In the genomic region with DNA sequence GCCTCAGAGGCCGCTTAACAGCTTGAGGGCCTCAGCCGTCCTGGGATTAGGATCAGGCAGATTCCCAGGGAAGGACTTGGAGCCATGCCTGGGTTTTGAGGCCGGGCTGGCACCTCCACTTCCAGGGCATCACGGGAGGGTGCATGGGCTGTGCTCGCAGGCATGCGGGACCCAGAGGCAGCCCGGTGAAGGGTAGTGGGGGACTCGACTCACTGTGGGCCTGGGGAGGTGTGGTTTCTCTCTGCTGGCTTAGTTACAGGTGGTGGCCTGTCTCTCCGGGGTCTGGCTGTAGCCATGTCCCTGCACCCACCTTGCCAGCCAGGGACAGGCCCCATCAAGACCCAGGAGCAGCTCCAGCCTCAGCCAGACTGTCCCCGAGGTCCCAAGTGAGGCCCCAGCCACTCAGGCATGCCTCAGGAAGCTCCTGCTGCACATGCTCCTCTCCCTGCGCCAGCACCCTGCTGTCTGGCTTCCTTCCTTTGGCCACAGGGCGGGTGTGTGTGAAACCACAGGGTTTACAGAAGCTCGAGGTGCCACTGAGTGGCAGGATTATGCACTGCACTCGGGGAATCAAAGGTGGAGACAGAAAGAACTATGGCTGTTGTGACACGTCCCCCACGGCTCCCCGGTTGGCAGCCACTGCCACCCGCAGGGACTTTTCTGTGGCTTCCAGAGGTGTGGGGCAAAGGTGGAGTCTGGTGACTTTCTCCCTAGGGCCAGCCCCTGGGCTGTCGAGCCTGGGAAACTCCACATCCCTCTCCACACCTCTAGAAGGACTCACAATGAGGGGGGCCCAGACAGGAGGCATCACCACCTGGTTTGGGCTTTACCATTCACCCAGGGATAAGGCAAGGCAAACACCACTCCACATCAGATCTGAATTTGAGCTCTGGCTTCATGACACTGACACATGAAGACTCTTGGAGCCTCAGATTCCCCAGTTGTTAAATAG, we compare ENCODE assay signal across 8 cellular contexts. TPM values are rescaled to one million over a fixed set of nuclear protein-coding genes. Genes with fewer than 3 reads are reported as not detected.
DNase-seq lines count a peak whose midpoint lies in the region; ATAC-seq and TF ChIP-seq lines count a peak whose summit lies in the region.

No MANE protein-coding gene starts in this region.

- ATAC-seq in omental fat pad (ENCODE audit: low FRiP score) (peak; percentile 67), thoracic aorta (ENCODE audit: insufficient number of reproducible peaks, low FRiP score, low read depth) (peak; percentile 63)

- no peak overlapping the region for H3K4me3 ChIP-seq in H7 (ENCODE audit: insufficient read depth, low read depth, low read length)
- no peak overlapping the region for H3K4me3 ChIP-seq in MG63
- H3K4me3 ChIP-seq in fibroblast of villous mesenchyme (ENCODE audit: low read depth, low read length) = no peak overlapping the region
- no peak overlapping the region for H3K4me3 ChIP-seq in thoracic aorta

- peaks cover 5 to 7% of the 10 kb centered on the region in 2 donors for H3K4me1 ChIP-seq in thoracic aorta (ENCODE audit: control insufficient read depth in 1 of 2, low read depth in 2 of 2)

- in situ Hi-C loops in G401 (cut with HindIII; ENCODE audit: low sequenced_read_pairs) = no loop called here

- TF ChIP-seq CTCF in fibroblast of villous mesenchyme (IDR thresholded peaks at IDR 0.05; ENCODE audit: insufficient read depth, low read depth, low read length) = peak; percentile 73
- no peak for TF ChIP-seq CTCF in omental fat pad (IDR thresholded peaks at IDR 0.05)
- peak; percentile 74 for TF ChIP-seq CTCF in thoracic aorta (IDR thresholded peaks at IDR 0.05)

- DNase-seq in G401 (ENCODE audit: low spot score) (peak; percentile 98), H7 (peak; percentile 89), MG63 (peak; percentile 96), SIG-M5 (lab: John Stamatoyannopoulos, UW) (peak; percentile 36), fibroblast of villous mesenchyme (ENCODE audit: low read depth) (peak; percentile 73), omental fat pad (ENCODE audit: low spot score) (no peak), thoracic aorta (ENCODE audit: low spot score) (peak; percentile 41)
- peak; percentile 78 for DNase-seq in activated effector memory CD4-positive, alpha-beta T cell treated with Interleukin-2 at 50 U/mL for 16 hours

- H3K36me3 ChIP-seq in H7 (replicated peaks; ENCODE audit: control insufficient read depth, insufficient read depth, low read length) (no peaks in the 10 kb centered on the region), MG63 (no peaks in the 10 kb centered on the region), thoracic aorta (no peaks in the 10 kb centered on the region)

- no peak overlapping the region for H3K27ac ChIP-seq in thoracic aorta

- H3K27me3 ChIP-seq in H7 (ENCODE audit: control insufficient read depth, insufficient read depth, low read length) = no peaks in the 10 kb centered on the region
- no peaks in the 10 kb centered on the region; the same call in 1 of the 2 replicates for H3K27me3 ChIP-seq in MG63
- no peaks in the 10 kb centered on the region for H3K27me3 ChIP-seq in thoracic aorta (replicated peaks; ENCODE audit: insufficient read depth)

- H3K9me3 ChIP-seq in MG63 (no peaks in the 10 kb centered on the region), thoracic aorta (no peaks in the 10 kb centered on the region)

RNA-seq across cellular contexts. Expression of a gene that starts 19.7 kb away (rescaled TPM):
- 0.12 TPM in 1 of 2 replicates, not detected in the other for total RNA-seq in G401 (2014; rRNA removed; shearing (Covaris generic))
- total RNA-seq in H7 (2014; rRNA removed; shearing (Covaris generic)) = 0.04 TPM in 1 of 2 replicates, not detected in the other
- total RNA-seq in MG63 (2014; rRNA removed; shearing (Covaris generic); ENCODE audit: low replicate concordance) = 0.20 TPM in 1 of 2 replicates, not detected in the other
- total RNA-seq in fibroblast of villous mesenchyme (under 0.01 TPM in 1 of 2 replicates, not detected in the other), omental fat pad (1 to 10 TPM in 1 of 4 donors, under 1 TPM in 3; 0.19 to 1.6 (median 0.57) TPM), thoracic aorta (under 1 TPM in 1 of 2 donors, not detected in 1; 0.07 TPM)

Comparison
In these comparisons a context has a peak if more than half of its experiments do, and no peak if none do; other contexts are left out.
1. CTCF ChIP-seq: peak in fibroblast of villous mesenchyme (single experiment) and thoracic aorta (single experiment); none in omental fat pad (0 of 3).